8 cellular contexts compared by ENCODE assay signal in the genomic region with DNA sequence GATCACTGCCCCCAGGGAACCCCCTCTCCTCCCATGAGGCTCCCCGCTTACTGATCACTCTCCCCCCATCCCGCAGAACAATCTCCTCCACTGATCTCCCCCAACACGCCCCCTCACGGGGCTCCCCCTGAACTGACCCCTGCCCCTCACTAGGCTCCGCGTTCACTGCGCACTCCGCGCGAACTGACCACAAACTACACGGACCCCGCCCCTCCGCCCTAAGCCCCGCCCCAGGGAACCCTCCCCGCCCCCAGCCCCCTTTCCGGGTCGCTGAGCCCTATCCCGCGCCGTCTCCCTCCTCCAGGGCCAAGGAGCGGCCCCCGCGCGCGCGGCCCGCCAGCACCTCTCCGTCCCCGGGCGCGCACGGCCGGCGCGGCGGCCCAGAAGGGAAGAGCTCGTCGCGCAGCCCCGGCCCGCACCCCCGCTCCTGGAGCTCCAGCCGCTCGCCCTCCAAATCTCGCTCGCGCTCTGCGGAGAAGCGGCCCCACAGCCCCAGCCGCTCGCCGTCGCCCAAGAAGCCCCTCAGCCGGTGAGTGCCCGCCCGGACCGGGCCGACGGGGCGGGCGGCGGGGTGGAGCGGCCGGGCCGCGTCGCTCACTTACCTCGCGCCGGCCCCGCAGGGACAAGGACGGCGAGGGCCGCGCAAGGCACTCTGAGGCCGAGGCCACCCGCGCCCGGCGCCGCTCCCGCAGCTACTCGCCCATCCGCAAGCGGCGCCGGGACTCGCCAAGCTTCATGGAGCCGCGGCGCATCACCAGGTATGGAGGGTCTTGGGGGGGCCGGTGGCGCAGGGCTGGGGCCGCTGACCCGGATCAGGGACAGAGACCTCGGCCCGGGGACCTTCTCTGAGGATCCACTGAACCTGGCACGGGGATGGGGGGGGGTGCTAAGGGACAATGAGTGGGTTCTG. TPM values are rescaled to one million over a fixed set of nuclear protein-coding genes. Genes with fewer than 3 reads are reported as not detected.
DNase-seq lines count a peak whose midpoint lies in the region; ATAC-seq and TF ChIP-seq lines count a peak whose summit lies in the region.

No MANE protein-coding gene starts in this region.

- H3K9me3 Mint-ChIP-seq in activated naive CD4-positive, alpha-beta T cell treated with anti-CD3 and anti-CD28 coated beads, Interleukin-2, amount 50 U/mL, for 24 hours: no peaks in the 10 kb centered on the region
- H3K9me3 Mint-ChIP-seq in memory B cell: no peaks in the 10 kb centered on the region

- intact Hi-C loops in uterus (cut with DNase I; ENCODE audit: low total_unique reads): loop anchor here (10.0 kb wide), 1 partner anchor 98 kb away; no protein-coding TSS in a partner anchor

- H3K4me3 ChIP-seq in choroid plexus epithelial cell (ENCODE audit: low read depth, low read length): peak overlapping the region; percentile 37
- H3K4me3 ChIP-seq in uterus: peak overlapping the region; percentile 31 to 70

- peak; percentile 41 for ATAC-seq in memory B cell (ENCODE audit: low read depth)
- ATAC-seq in GM19023 (IDR thresholded peaks at IDR 0.05; ENCODE audit: unreplicated experiment): no peak

- H3K27ac ChIP-seq in uterus: peak overlapping the region; percentile 67 to 84

- H3K36me3 ChIP-seq in uterus: no peaks in the 10 kb centered on the region

- no peaks in the 10 kb centered on the region for H3K36me3 Mint-ChIP-seq in activated naive CD4-positive, alpha-beta T cell treated with anti-CD3 and anti-CD28 coated beads, Interleukin-2, amount 50 U/mL, for 24 hours
- peaks cover 7% of the 10 kb centered on the region for H3K36me3 Mint-ChIP-seq in memory B cell

- no peaks in the 10 kb centered on the region for H3K4me1 ChIP-seq in uterus

- peak; percentile 5 to 70 for TF ChIP-seq POLR2A in uterus (IDR thresholded peaks at IDR 0.05)

- no peak for DNase-seq in activated naive CD4-positive, alpha-beta T cell treated with anti-CD3 and anti-CD28 coated beads, Interleukin-2, amount 50 U/mL, for 16 hours
- DNase-seq in choroid plexus epithelial cell (ENCODE audit: low read depth) (no peak), memory B cell (ENCODE audit: low spot score in 2 of 2) (no peak), uterus (peak; percentile 77 to 79), NCI-H345 treated with DMSO at 0.1 percent for 48 hours (lab: John Stamatoyannopoulos, UW; ENCODE audit: unreplicated experiment) (no peak), SW480 (ENCODE audit: low spot score) (no peak)

- H3K27me3 ChIP-seq in uterus: no peaks in the 10 kb centered on the region

- H3K9me3 ChIP-seq in uterus: no peaks in the 10 kb centered on the region

- no peak overlapping the region for H3K27ac Mint-ChIP-seq in activated naive CD4-positive, alpha-beta T cell treated with anti-CD3 and anti-CD28 coated beads, Interleukin-2, amount 50 U/mL, for 24 hours
- H3K27ac Mint-ChIP-seq in memory B cell: peak overlapping the region; percentile 32

- H3K4me3 Mint-ChIP-seq in activated naive CD4-positive, alpha-beta T cell treated with anti-CD3 and anti-CD28 coated beads, Interleukin-2, amount 50 U/mL, for 24 hours: peak overlapping the region; percentile 64
- H3K4me3 Mint-ChIP-seq in memory B cell: peak overlapping the region; percentile 87

- H3K27me3 Mint-ChIP-seq in activated naive CD4-positive, alpha-beta T cell treated with anti-CD3 and anti-CD28 coated beads, Interleukin-2, amount 50 U/mL, for 24 hours: peaks cover 27% of the 10 kb centered on the region
- peaks cover 29% of the 10 kb centered on the region for H3K27me3 Mint-ChIP-seq in memory B cell

- peaks cover 10% of the 10 kb centered on the region for H3K4me1 Mint-ChIP-seq in activated naive CD4-positive, alpha-beta T cell treated with anti-CD3 and anti-CD28 coated beads, Interleukin-2, amount 50 U/mL, for 24 hours
- peaks cover 14% of the 10 kb centered on the region for H3K4me1 Mint-ChIP-seq in memory B cell

- TF ChIP-seq CTCF in choroid plexus epithelial cell (conservative IDR thresholded peaks at IDR 0.05; ENCODE audit: low read depth, low read length) (no peak), uterus (IDR thresholded peaks at IDR 0.05) (no peak)

RNA-seq across cellular contexts. Expression of a gene that starts 19.9 kb away (rescaled TPM):
- total RNA-seq in uterus: 1,000 to 10,000 TPM in 1 of 4 donors, 100 to 1,000 TPM in 2, 10 to 100 TPM in 1; 28.8 to 1,391 (median 758) TPM

Comparison
In these comparisons a context has a peak if more than half of its experiments do, and no peak if none do; other contexts are left out.
1. DNase-seq: peak in uterus (2 of 2); none in activated naive CD4-positive, alpha-beta T cell treated with anti-CD3 and anti-CD28 coated beads, Interleukin-2, amount 50 U/mL, for 16 hours (single experiment), choroid plexus epithelial cell (single experiment), memory B cell (0 of 2), NCI-H345 treated with DMSO at 0.1 percent for 48 hours (single experiment) and SW480 (single experiment).